ENCODE assay signal across 17 cellular contexts in genomic region chr22:48949375-48950149, GRCh38.
DNase-seq lines count a peak whose midpoint lies in the region; ATAC-seq and TF ChIP-seq lines count a peak whose summit lies in the region.
"Had no signal": no experiment of that assay in that cellular context is flagged by ENCODE, and none has a peak within 500 bp of the region (broad histone marks: within the 10 kb centered on the region; RNA-seq: fewer than 3 reads in every experiment).

No MANE protein-coding gene starts in this region.

- H3K27me3 ChIP-seq in BLaER1 treated with 17β-estradiol and CSF1 and Interleukin-3, amounts not matched to agents 10 nM and 100 nM: peaks cover 66 to 97% (median 88%) of the 10 kb centered on the region in 11 experiments
- H3K27me3 ChIP-seq in stomach: peaks cover 0 to 35% (median 0%) of the 10 kb centered on the region in 3 donors
- H3K27me3 ChIP-seq: BE2C had no signal

- peak overlapping the region; percentile 64 to 95 (median 80) for H3K4me2 ChIP-seq in BLaER1 treated with 17β-estradiol and CSF1 and Interleukin-3, amounts not matched to agents 10 nM and 100 nM

- no peaks in the 10 kb centered on the region for H3K9me3 ChIP-seq in BLaER1 treated with 17β-estradiol and CSF1 and Interleukin-3, amounts not matched to agents 10 nM and 100 nM (replicated peaks in 1 of 11)
- peaks cover 0 to 6% (median 0%) of the 10 kb centered on the region in 4 donors for H3K9me3 ChIP-seq in stomach
- H3K9me3 ChIP-seq: BE2C had no signal

- ATAC-seq in HG02588 (IDR thresholded peaks at IDR 0.05; ENCODE audit: unreplicated experiment) (no peak), GM19455 (IDR thresholded peaks at IDR 0.05; ENCODE audit: unreplicated experiment) (no peak)
- ATAC-seq: Panc1, Right ventricle myocardium inferior had no signal

- H3K9me3 Mint-ChIP-seq in chondrocyte (ENCODE audit: low read depth): no peaks in the 10 kb centered on the region

- DNase-seq in chondrocyte (ENCODE audit: low spot score): peak; percentile 38
- peak; percentile 51 for DNase-seq in mesenteric fat pad (ENCODE audit: low spot score)
- DNase-seq in stomach: peak; percentile 19
- no peak for DNase-seq in C1 segment of cervical spinal cord (lab: John Stamatoyannopoulos, UW)
- DNase-seq: BE2C, DMS 273 treated with DMSO at 0.1 percent for 48 hours, IMR-90, Kasumi-1, NCI-H1417, NCI-H1930, NCI-H2171 treated with DMSO at 0.1 percent for 48 hours, NCI-H82 had no signal

- H3K4me1 ChIP-seq in BLaER1 treated with 17β-estradiol and CSF1 and Interleukin-3, amounts not matched to agents 10 nM and 100 nM: peaks cover 14 to 23% (median 19%) of the 10 kb centered on the region in 10 experiments
- no peaks in the 10 kb centered on the region for H3K4me1 ChIP-seq in stomach
- H3K4me1 ChIP-seq: BE2C had no signal

- H3K4me1 Mint-ChIP-seq in chondrocyte (ENCODE audit: low read depth): no peaks in the 10 kb centered on the region

- peaks cover 0 to 69% (median 26%) of the 10 kb centered on the region in 11 experiments; a peak in 12 of 22 replicates for H4K20me1 ChIP-seq in BLaER1 treated with 17β-estradiol and CSF1 and Interleukin-3, amounts not matched to agents 10 nM and 100 nM

- H3K9ac ChIP-seq in BLaER1 treated with 17β-estradiol and CSF1 and Interleukin-3, amounts not matched to agents 10 nM and 100 nM: peak overlapping the region in 2 of 11 experiments; percentile 14 to 45; a peak in 2 of 22 replicates

- no peak overlapping the region for H3K27ac Mint-ChIP-seq in chondrocyte (ENCODE audit: unreplicated experiment)

- intact Hi-C loops in stomach (cut with DNase I; ENCODE audit: low total_unique reads): no loop called here

- H3K27ac ChIP-seq in BLaER1 treated with 17β-estradiol and CSF1 and Interleukin-3, amounts not matched to agents 10 nM and 100 nM: no peak overlapping the region
- H3K27ac ChIP-seq in stomach: no peak overlapping the region

- no peak for TF ChIP-seq POLR2A in stomach (IDR thresholded peaks at IDR 0.05)

- 81 to 86% (median 82%) methylated on average over 17 to 18 of the region's 18 CpGs for WGBS in stomach, 5 donors

- no peak overlapping the region for H3K4me3 Mint-ChIP-seq in chondrocyte (ENCODE audit: unreplicated experiment)

- no peaks in the 10 kb centered on the region for H3K36me3 ChIP-seq in BLaER1 treated with 17β-estradiol and CSF1 and Interleukin-3, amounts not matched to agents 10 nM and 100 nM
- H3K36me3 ChIP-seq in stomach: no peaks in the 10 kb centered on the region
- H3K36me3 ChIP-seq: BE2C had no signal

- peaks cover 8% of the 10 kb centered on the region for H3K27me3 Mint-ChIP-seq in chondrocyte (ENCODE audit: low read depth)

- TF ChIP-seq CTCF in chondrocyte (IDR thresholded peaks at IDR 0.05) (no peak), stomach (IDR thresholded peaks at IDR 0.05) (no peak)

- peak overlapping the region in 3 of 10 experiments; percentile 11 to 29 (median 16); a peak in 2 of 20 replicates for H3K4me3 ChIP-seq in BLaER1 treated with 17β-estradiol and CSF1 and Interleukin-3, amounts not matched to agents 10 nM and 100 nM
- no peak overlapping the region for H3K4me3 ChIP-seq in stomach

- no peak for TF ChIP-seq EP300 in stomach (IDR thresholded peaks at IDR 0.05)

- H3K36me3 Mint-ChIP-seq in chondrocyte (ENCODE audit: low read depth): no peaks in the 10 kb centered on the region

Comparison
In these comparisons a context has a peak if more than half of its experiments do, and no peak if none do; other contexts are left out.
1. DNase-seq: peak in chondrocyte (single experiment), mesenteric fat pad (single experiment) and stomach (single experiment); none in C1 segment of cervical spinal cord (0 of 14).